ENCODE assay signal across 8 cellular contexts in genomic region chr20:4613718-4614620, GRCh38.
DNase-seq lines count a peak whose midpoint lies in the region; ATAC-seq and TF ChIP-seq lines count a peak whose summit lies in the region.

No MANE protein-coding gene starts in this region.

- peaks cover 0 to 3% of the 10 kb centered on the region in 2 donors for H3K4me1 ChIP-seq in naive thymus-derived CD4-positive, alpha-beta T cell (ENCODE audit: control insufficient read depth in 2 of 2, insufficient read depth in 2 of 2, low read length in 2 of 2)
- H3K4me1 ChIP-seq in stomach = peaks cover 0 to 9% (median 2%) of the 10 kb centered on the region in 4 donors

- ATAC-seq in CD4-positive, alpha-beta T cell (ENCODE audit: poor library complexity) = peak; percentile 79
- ATAC-seq in naive thymus-derived CD4-positive, alpha-beta T cell = peak; percentile 86
- ATAC-seq in GM19467 (IDR thresholded peaks at IDR 0.05; ENCODE audit: unreplicated experiment) = no peak

- no peak overlapping the region for H3K4me3 Mint-ChIP-seq in CD4-positive, alpha-beta T cell
- H3K4me3 Mint-ChIP-seq in naive thymus-derived CD4-positive, alpha-beta T cell = no peak overlapping the region

- no peaks in the 10 kb centered on the region for H3K9me3 Mint-ChIP-seq in CD4-positive, alpha-beta T cell
- peaks cover 0 to 8% (median 0%) of the 10 kb centered on the region in 11 donors for H3K9me3 Mint-ChIP-seq in naive thymus-derived CD4-positive, alpha-beta T cell

- H3K4me3 ChIP-seq in H7 (ENCODE audit: insufficient read depth, low read depth, low read length) (no peak overlapping the region), stomach (no peak overlapping the region)
- H3K4me3 ChIP-seq in naive thymus-derived CD4-positive, alpha-beta T cell (ENCODE audit: low read length) = no peak overlapping the region

- intact Hi-C loops in CD4-positive, alpha-beta T cell (cut with DNase I, micrococcal nuclease) = loop anchor here in 1 of 2 experiments (1.0 kb wide), 1 partner anchor 106 kb away; no protein-coding TSS in a partner anchor
- intact Hi-C loops in naive thymus-derived CD4-positive, alpha-beta T cell (cut with micrococcal nuclease) = loop anchor here (1.0 kb wide), 1 partner anchor 106 kb away; no protein-coding TSS in a partner anchor
- intact Hi-C loops in stomach (cut with DNase I; ENCODE audit: low total_unique reads) = no loop called here

- peak; percentile 49 to 67 (median 60) for DNase-seq in CD4-positive, alpha-beta T cell
- DNase-seq in H7 (peak; percentile 65), NCI-H526 (lab: John Stamatoyannopoulos, UW) (peak; percentile 77 to 86), stomach (peak; percentile 49)
- peak; percentile 63 to 75 for DNase-seq in activated CD4-positive, alpha-beta T cell treated with anti-CD3 and anti-CD28 coated beads, Interleukin-2, amount 50 U/mL, for 48 hours
- peak; percentile 12 for DNase-seq in effector CD8-positive, alpha-beta T cell (lab: John Stamatoyannopoulos, UW)
- peak; percentile 20 to 41 (median 31) for DNase-seq in naive thymus-derived CD4-positive, alpha-beta T cell

- no peaks in the 10 kb centered on the region for H3K9me3 ChIP-seq in CD4-positive, alpha-beta T cell (ENCODE audit: control insufficient read depth, low read length)
- H3K9me3 ChIP-seq in naive thymus-derived CD4-positive, alpha-beta T cell (ENCODE audit: control insufficient read depth in 2 of 3, low read length in 3 of 3) = no peaks in the 10 kb centered on the region
- no peaks in the 10 kb centered on the region for H3K9me3 ChIP-seq in stomach

- no peaks in the 10 kb centered on the region for H3K36me3 Mint-ChIP-seq in CD4-positive, alpha-beta T cell (ENCODE audit: low read depth)
- H3K36me3 Mint-ChIP-seq in naive thymus-derived CD4-positive, alpha-beta T cell = no peaks in the 10 kb centered on the region

- WGBS in stomach, 5 donors = 43 to 53% (median 50%) methylated on average over 15 of the region's 15 CpGs

- TF ChIP-seq POLR2A in stomach (IDR thresholded peaks at IDR 0.05) = no peak

- POLR2A ChIA-PET in CD4-positive, alpha-beta T cell (lab: Charles Lee) = interaction anchor here (0.6 to 0.8 kb wide), 2 partner anchors 127 to 424 kb away, joined by 3 read pairs; no protein-coding TSS in a partner anchor
- POLR2A ChIA-PET in naive thymus-derived CD4-positive, alpha-beta T cell (lab: Charles Lee) = interaction anchor here (1.0 kb wide), 1 partner anchor 107 kb away, joined by 3 read pairs; no protein-coding TSS in a partner anchor

- CTCF ChIA-PET in CD4-positive, alpha-beta T cell (lab: Charles Lee) = interaction anchor here (0.6 to 1.0 kb wide), 11 partner anchors 10 to 317 kb away, joined by 3 to 8 read pairs (median 4); no protein-coding TSS in a partner anchor
- CTCF ChIA-PET in naive thymus-derived CD4-positive, alpha-beta T cell (lab: Charles Lee) = interaction anchor here (0.6 to 1.1 kb wide), 4 partner anchors 9 to 113 kb away, joined by 3 to 7 read pairs (median 3); no protein-coding TSS in a partner anchor

- no peaks in the 10 kb centered on the region for H3K36me3 ChIP-seq in H7 (replicated peaks; ENCODE audit: control insufficient read depth, insufficient read depth, low read length)
- H3K36me3 ChIP-seq in naive thymus-derived CD4-positive, alpha-beta T cell (ENCODE audit: control insufficient read depth in 2 of 3, insufficient read depth in 3 of 3, low read length in 3 of 3) = no peaks in the 10 kb centered on the region
- no peaks in the 10 kb centered on the region for H3K36me3 ChIP-seq in stomach

- no peaks in the 10 kb centered on the region for H3K27me3 ChIP-seq in CD4-positive, alpha-beta T cell (ENCODE audit: control insufficient read depth, insufficient read depth, low read length)
- H3K27me3 ChIP-seq in H7 (ENCODE audit: control insufficient read depth, insufficient read depth, low read length) (no peaks in the 10 kb centered on the region), stomach (no peaks in the 10 kb centered on the region)
- no peaks in the 10 kb centered on the region for H3K27me3 ChIP-seq in naive thymus-derived CD4-positive, alpha-beta T cell (ENCODE audit: control insufficient read depth in 2 of 2, insufficient read depth in 2 of 2, low read length in 2 of 2)

- no peak for TF ChIP-seq EP300 in stomach (IDR thresholded peaks at IDR 0.05)

- peaks cover 6% of the 10 kb centered on the region for H3K4me1 Mint-ChIP-seq in CD4-positive, alpha-beta T cell (ENCODE audit: low read depth)
- peaks cover 0 to 6% (median 0%) of the 10 kb centered on the region in 7 donors for H3K4me1 Mint-ChIP-seq in naive thymus-derived CD4-positive, alpha-beta T cell

- no peak overlapping the region for H3K27ac Mint-ChIP-seq in CD4-positive, alpha-beta T cell
- peak overlapping the region in 1 of 9 donors; percentile 12 for H3K27ac Mint-ChIP-seq in naive thymus-derived CD4-positive, alpha-beta T cell

- H3K27ac ChIP-seq in CD4-positive, alpha-beta T cell (ENCODE audit: low read depth, low read length) = no peak overlapping the region
- no peak overlapping the region for H3K27ac ChIP-seq in naive thymus-derived CD4-positive, alpha-beta T cell (ENCODE audit: low read depth, low read length)
- peak overlapping the region in 1 of 5 donors; percentile 18 for H3K27ac ChIP-seq in stomach

- TF ChIP-seq CTCF in CD4-positive, alpha-beta T cell (IDR thresholded peaks at IDR 0.05) = peak; percentile 43
- peak in 3 of 7 experiments; percentile 8 to 20 (median 11) for TF ChIP-seq CTCF in stomach (IDR thresholded peaks at IDR 0.05)

- H3K27me3 Mint-ChIP-seq in CD4-positive, alpha-beta T cell = no peaks in the 10 kb centered on the region
- H3K27me3 Mint-ChIP-seq in naive thymus-derived CD4-positive, alpha-beta T cell = peaks cover 0 to 15% (median 6%) of the 10 kb centered on the region in 5 donors

Comparison
In these comparisons a context has a peak if more than half of its experiments do, and no peak if none do; other contexts are left out.
1. DNase-seq: peak in every context shown above with its lines; median percentile 82 in NCI-H526; 69 in activated CD4-positive, alpha-beta T cell treated with anti-CD3 and anti-CD28 coated beads, Interleukin-2, amount 50 U/mL, for 48 hours; 65 in H7; 60 in CD4-positive, alpha-beta T cell; 49 in stomach; 31 in naive thymus-derived CD4-positive, alpha-beta T cell; 12 in effector CD8-positive, alpha-beta T cell.